ENCODE assay signal across 9 cellular contexts in the genomic region with DNA sequence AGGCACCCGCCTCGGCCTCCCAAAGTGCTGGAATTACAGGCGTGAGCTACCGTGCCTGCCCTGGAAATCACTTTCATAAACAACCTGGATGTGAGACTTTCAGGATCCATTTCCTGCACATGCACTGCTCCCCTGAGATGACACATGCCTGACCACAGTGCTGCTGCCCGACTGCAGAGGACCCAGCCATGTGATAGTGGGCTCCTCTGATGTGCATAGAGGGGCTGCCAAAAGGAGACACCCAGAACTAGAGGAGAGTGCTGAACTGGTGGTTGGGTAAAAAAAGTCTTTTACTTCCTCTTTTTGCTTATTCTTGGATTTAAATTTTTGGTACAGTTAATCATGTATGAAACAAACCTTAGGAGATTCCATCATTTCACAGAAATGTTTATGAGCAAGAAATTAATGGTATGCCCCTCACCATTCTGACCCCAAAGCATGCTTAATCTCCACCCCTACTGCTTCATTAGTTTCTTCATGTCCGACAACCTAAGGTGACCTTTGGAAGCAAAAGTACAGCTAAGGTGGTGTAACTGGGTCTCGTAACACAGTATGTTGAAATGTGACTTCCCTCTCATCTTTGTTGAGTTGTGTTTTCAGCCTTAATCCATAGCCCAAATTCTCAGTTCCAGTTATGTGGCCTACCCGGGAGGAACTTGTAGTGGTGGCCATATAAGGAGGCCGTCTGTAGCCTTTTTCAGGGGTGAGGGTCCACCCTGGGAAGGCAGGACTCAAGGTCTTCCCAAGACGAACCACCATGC.
DNase-seq lines count a peak whose midpoint lies in the region; ATAC-seq, FAIRE-seq and TF ChIP-seq lines count a peak whose summit lies in the region.
"Had no signal": no experiment of that assay in that cellular context is flagged by ENCODE, and none has a peak within 500 bp of the region (broad histone marks: within the 10 kb centered on the region; RNA-seq: fewer than 3 reads in every experiment).

No MANE protein-coding gene starts in this region.

- FAIRE-seq in GM18507 (lab: Jason Lieb, UNC): peak; percentile 41

- intact Hi-C loops in esophagus muscularis mucosa (cut with DNase I): no loop called here
- intact Hi-C loops in sciatic nerve (cut with DNase I): no loop called here

- H3K4me3 ChIP-seq in Peyer's patch: no peak overlapping the region
- no peak overlapping the region for H3K4me3 ChIP-seq in esophagus muscularis mucosa
- H3K4me3 ChIP-seq in brain microvascular endothelial cell (ENCODE audit: low read depth, low read length): no peak overlapping the region
- H3K4me3 ChIP-seq in foreskin fibroblast (ENCODE audit: low read depth in 1 of 2, low read length in 2 of 2): no peak overlapping the region

- in situ Hi-C loops in brain microvascular endothelial cell (cut with HindIII; ENCODE audit: low pct_ligation_motif_present, low sequenced_read_pairs): no loop called here

- ATAC-seq in sciatic nerve: peak; percentile 16
- ATAC-seq in HG03432 (IDR thresholded peaks at IDR 0.05; ENCODE audit: unreplicated experiment): no peak

- TF ChIP-seq EP300 in esophagus muscularis mucosa (IDR thresholded peaks at IDR 0.05): no peak

- 51% methylated on average over 10 of the region's 10 CpGs for WGBS in esophagus muscularis mucosa

- peak overlapping the region in 3 of 4 donors; percentile 40 to 72 (median 56) for H3K27ac ChIP-seq in Peyer's patch
- peak overlapping the region; percentile 79 to 96 (median 91) for H3K27ac ChIP-seq in esophagus muscularis mucosa (replicated peaks in 1 of 4)
- no peak overlapping the region for H3K27ac ChIP-seq in brain microvascular endothelial cell

- no peaks in the 10 kb centered on the region for H3K36me3 ChIP-seq in Peyer's patch
- peaks cover 0 to 10% (median 7%) of the 10 kb centered on the region in 4 donors for H3K36me3 ChIP-seq in esophagus muscularis mucosa
- H3K36me3 ChIP-seq in brain microvascular endothelial cell (replicated peaks): no peaks in the 10 kb centered on the region

- no peak for DNase-seq in GM18507 (ENCODE audit: extremely low spot score, insufficient read length, low read depth)
- DNase-seq in Peyer's patch: no peak
- no peak for DNase-seq in esophagus muscularis mucosa (ENCODE audit: extremely low spot score)
- no peak for DNase-seq in sciatic nerve (ENCODE audit: low spot score)
- no peak for DNase-seq in hippocampal formation (lab: John Stamatoyannopoulos, UW)
- no peak for DNase-seq in brain microvascular endothelial cell
- DNase-seq in foreskin fibroblast: no peak
- DNase-seq: NK-92 treated with Interleukin-12 subunit alpha and Interleukin-12 subunit beta, amount 100 ng/mL, for 24 hours had no signal

- H3K27me3 ChIP-seq in Peyer's patch: no peaks in the 10 kb centered on the region
- no peaks in the 10 kb centered on the region for H3K27me3 ChIP-seq in esophagus muscularis mucosa
- no peaks in the 10 kb centered on the region for H3K27me3 ChIP-seq in brain microvascular endothelial cell (replicated peaks)

- H3K4me1 ChIP-seq in Peyer's patch: peaks cover 0 to 24% (median 0%) of the 10 kb centered on the region in 4 donors
- peaks cover 9 to 97% (median 87%) of the 10 kb centered on the region in 4 donors for H3K4me1 ChIP-seq in esophagus muscularis mucosa

- no peaks in the 10 kb centered on the region for H3K9me3 ChIP-seq in Peyer's patch
- no peaks in the 10 kb centered on the region for H3K9me3 ChIP-seq in esophagus muscularis mucosa

- no peak for TF ChIP-seq CTCF in Peyer's patch (IDR thresholded peaks at IDR 0.05)
- TF ChIP-seq CTCF in esophagus muscularis mucosa (IDR thresholded peaks at IDR 0.05): no peak
- no peak for TF ChIP-seq CTCF in brain microvascular endothelial cell (IDR thresholded peaks at IDR 0.05; ENCODE audit: low read depth, low read length, missing control alignments)
- TF ChIP-seq CTCF in foreskin fibroblast (IDR thresholded peaks at IDR 0.05; ENCODE audit: low read depth, low read length): no peak

- no peak for TF ChIP-seq POLR2A in Peyer's patch (IDR thresholded peaks at IDR 0.05)
- TF ChIP-seq POLR2A in esophagus muscularis mucosa (IDR thresholded peaks at IDR 0.05; ENCODE audit: low read depth): no peak
